Comparison of ENCODE assay signal across 10 cellular contexts in the genomic region with DNA sequence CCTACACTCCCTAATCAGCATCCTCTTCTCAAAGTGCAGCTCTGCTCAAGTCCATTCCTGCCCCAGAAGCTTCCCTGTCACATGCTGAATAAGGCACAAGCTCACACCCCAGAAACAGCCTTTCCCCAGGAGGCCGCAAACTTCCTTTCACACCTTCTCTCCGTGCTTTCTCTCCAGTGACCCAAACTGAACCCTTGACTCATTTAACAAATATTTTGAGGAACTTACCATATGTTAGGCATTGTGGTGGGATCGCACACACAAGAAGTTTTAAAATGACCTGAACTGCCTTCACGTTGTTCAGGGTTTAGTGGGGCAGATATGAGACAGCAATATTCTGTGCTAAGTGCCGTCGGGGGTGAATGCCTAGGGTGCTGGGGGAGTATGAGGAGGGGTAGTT.
DNase-seq lines count a peak whose midpoint lies in the region; ATAC-seq and TF ChIP-seq lines count a peak whose summit lies in the region.
"Had no signal": no experiment of that assay in that cellular context is flagged by ENCODE, and none has a peak within 500 bp of the region (broad histone marks: within the 10 kb centered on the region; RNA-seq: fewer than 3 reads in every experiment).

No MANE protein-coding gene starts in this region.

- no peak overlapping the region for H3K27ac Mint-ChIP-seq in type B pancreatic cell

- H4K20me1 ChIP-seq in GM23248 (ENCODE audit: insufficient read depth): no peaks in the 10 kb centered on the region

- H3K9me2 ChIP-seq in GM23248 (ENCODE audit: insufficient read depth): no peaks in the 10 kb centered on the region

- H3K9me3 Mint-ChIP-seq in type B pancreatic cell: no peaks in the 10 kb centered on the region

- peaks cover 52% of the 10 kb centered on the region for H3K4me1 ChIP-seq in GM23248 (ENCODE audit: insufficient read depth)
- H3K4me1 ChIP-seq in suprapubic skin: no peaks in the 10 kb centered on the region

- intact Hi-C loops in left cardiac atrium (cut with DNase I): no loop called here

- H3F3A ChIP-seq in GM23248 (ENCODE audit: insufficient read depth): peaks cover 58% of the 10 kb centered on the region

- peak; percentile 80 for ATAC-seq in GM18519 (IDR thresholded peaks at IDR 0.05; ENCODE audit: low FRiP score, unreplicated experiment)
- ATAC-seq in HG03571 (IDR thresholded peaks at IDR 0.05; ENCODE audit: unreplicated experiment): peak; percentile 63
- ATAC-seq in left cardiac atrium: no peak

- H2AFZ ChIP-seq in GM23248: no peak overlapping the region

- no peak for TF ChIP-seq POLR2A in suprapubic skin (IDR thresholded peaks at IDR 0.05)

- in situ Hi-C loops in GM23248 (cut with MboI): no loop called here

- peak; percentile 70 for DNase-seq in GM23248
- DNase-seq in fibroblast of mammary gland (ENCODE audit: low read depth): peak; percentile 76
- no peak for DNase-seq in left cardiac atrium
- no peak for DNase-seq in NCI-H2227 (lab: John Stamatoyannopoulos, UW; ENCODE audit: unreplicated experiment)
- no peak for DNase-seq in suprapubic skin (ENCODE audit: low spot score in 2 of 2)
- DNase-seq in type B pancreatic cell (ENCODE audit: extremely low spot score, unreplicated experiment): no peak
- DNase-seq: activated naive CD4-positive, alpha-beta T cell treated with anti-CD3 and anti-CD28 coated beads, Interleukin-2, amount 50 U/mL, for 16 hours; naive B cell had no signal

- no peak overlapping the region for H3K4me3 Mint-ChIP-seq in type B pancreatic cell
- H3K4me3 Mint-ChIP-seq: naive B cell had no signal

- H3K27me3 Mint-ChIP-seq in type B pancreatic cell: peaks cover 20% of the 10 kb centered on the region

- H3K36me3 ChIP-seq in GM23248 (ENCODE audit: low read depth) (no peaks in the 10 kb centered on the region), suprapubic skin (no peaks in the 10 kb centered on the region)

- H3K27me3 ChIP-seq in GM23248 (replicated peaks; ENCODE audit: insufficient read depth): no peaks in the 10 kb centered on the region
- H3K27me3 ChIP-seq in suprapubic skin: no peaks in the 10 kb centered on the region

- no peak overlapping the region for H3K4me3 ChIP-seq in GM23248
- H3K4me3 ChIP-seq in fibroblast of mammary gland (ENCODE audit: control insufficient read depth, low read depth, low read length): no peak overlapping the region
- no peak overlapping the region for H3K4me3 ChIP-seq in suprapubic skin

- no peak for TF ChIP-seq EP300 in suprapubic skin (IDR thresholded peaks at IDR 0.05)

- H3K9me3 ChIP-seq in GM23248 (ENCODE audit: low read depth) (no peaks in the 10 kb centered on the region), suprapubic skin (no peaks in the 10 kb centered on the region)

- 51 to 60% methylated on average over 6 of the region's 6 CpGs for WGBS in GM23248 (ENCODE audit: low coverage in 1 of 2, low lambda C conversion rate in 2 of 2, missing lambda C conversion rate in 2 of 2), 2 experiments
- WGBS in suprapubic skin: 66% methylated on average over 6 of the region's 6 CpGs

- no peaks in the 10 kb centered on the region for H3K36me3 Mint-ChIP-seq in type B pancreatic cell
- H3K36me3 Mint-ChIP-seq: naive B cell had no signal

- H3K4me2 ChIP-seq in GM23248 (ENCODE audit: unreplicated experiment): peak overlapping the region; percentile 58

- TF ChIP-seq CTCF in fibroblast of mammary gland (conservative IDR thresholded peaks at IDR 0.05; ENCODE audit: control insufficient read depth, insufficient read depth, low read depth, low read length) (no peak), suprapubic skin (IDR thresholded peaks at IDR 0.05) (no peak), type B pancreatic cell (conservative IDR thresholded peaks at IDR 0.05) (no peak)

- H3K4me1 Mint-ChIP-seq in type B pancreatic cell (ENCODE audit: unreplicated experiment): no peaks in the 10 kb centered on the region
- H3K4me1 Mint-ChIP-seq: naive B cell had no signal

- H3K9ac ChIP-seq in GM23248: peak overlapping the region; percentile 64

- H3K27ac ChIP-seq in GM23248 (peak overlapping the region; percentile 92), suprapubic skin (no peak overlapping the region)

- H3K79me2 ChIP-seq in GM23248 (ENCODE audit: insufficient read depth): no peaks in the 10 kb centered on the region

Comparison
In these comparisons a context has a peak if more than half of its experiments do, and no peak if none do; other contexts are left out.
1. ATAC-seq: peak in GM18519 (single experiment) and HG03571 (single experiment); none in left cardiac atrium (0 of 2).
2. DNase-seq: peak in GM23248 (single experiment) and fibroblast of mammary gland (single experiment); none in left cardiac atrium (single experiment), NCI-H2227 (single experiment), suprapubic skin (0 of 2) and type B pancreatic cell (single experiment).